ENCODE assay signal across 2 cellular contexts in genomic region chr11:20057055-20057943, GRCh38.
A peak's percentile ranks its signal among the peaks of the same experiment; 100 is the strongest.
TF ChIP-seq lines count a peak whose summit lies in the region.

No MANE protein-coding gene starts in this region.

TF ChIP-seq in liver, 16 proteins besides CTCF, POLR2A, EP300 and RAD21 (continued from another document):
- TF ChIP-seq REST (IDR thresholded peaks at IDR 0.05) (peak; percentile 40), NR2F2 (IDR thresholded peaks at IDR 0.05) (no peak), SP1 (IDR thresholded peaks at IDR 0.05) (no peak), JUND (IDR thresholded peaks at IDR 0.05) (no peak), YY1 (IDR thresholded peaks at IDR 0.05) (no peak), ZBTB33 (IDR thresholded peaks at IDR 0.05) (no peak), FOXA2 (IDR thresholded peaks at IDR 0.05) (no peak), GABPA (IDR thresholded peaks at IDR 0.05 in 1 of 2, conservative IDR thresholded peaks at IDR 0.05 in 1 of 2) (no peak)
- TF ChIP-seq, protein P1, sequence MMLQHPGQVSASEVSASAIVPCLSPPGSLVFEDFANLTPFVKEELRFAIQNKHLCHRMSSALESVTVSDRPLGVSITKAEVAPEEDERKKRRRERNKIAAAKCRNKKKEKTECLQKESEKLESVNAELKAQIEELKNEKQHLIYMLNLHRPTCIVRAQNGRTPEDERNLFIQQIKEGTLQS (IDR thresholded peaks at IDR 0.05), result no peak

TF ChIP-seq in HepG2, 621 proteins besides CTCF, POLR2A, EP300 and RAD21 (continued from another document):
- TF ChIP-seq MYPOP (CRISPR knock-in tag; IDR thresholded peaks at IDR 0.05) (no peak), ATF1 (CRISPR knock-in tag; IDR thresholded peaks at IDR 0.05) (no peak), JDP2 (CRISPR knock-in tag; IDR thresholded peaks at IDR 0.05; ENCODE audit: borderline replicate concordance) (no peak), HMGA1 (CRISPR knock-in tag; conservative IDR thresholded peaks at IDR 0.05) (no peak), AKAP8 (CRISPR knock-in tag; IDR thresholded peaks at IDR 0.05) (no peak), RERE (CRISPR knock-in tag; IDR thresholded peaks at IDR 0.05; ENCODE audit: low read depth) (no peak), E2F5 (CRISPR knock-in tag; conservative IDR thresholded peaks at IDR 0.05) (no peak)
- TF ChIP-seq, protein P2, sequence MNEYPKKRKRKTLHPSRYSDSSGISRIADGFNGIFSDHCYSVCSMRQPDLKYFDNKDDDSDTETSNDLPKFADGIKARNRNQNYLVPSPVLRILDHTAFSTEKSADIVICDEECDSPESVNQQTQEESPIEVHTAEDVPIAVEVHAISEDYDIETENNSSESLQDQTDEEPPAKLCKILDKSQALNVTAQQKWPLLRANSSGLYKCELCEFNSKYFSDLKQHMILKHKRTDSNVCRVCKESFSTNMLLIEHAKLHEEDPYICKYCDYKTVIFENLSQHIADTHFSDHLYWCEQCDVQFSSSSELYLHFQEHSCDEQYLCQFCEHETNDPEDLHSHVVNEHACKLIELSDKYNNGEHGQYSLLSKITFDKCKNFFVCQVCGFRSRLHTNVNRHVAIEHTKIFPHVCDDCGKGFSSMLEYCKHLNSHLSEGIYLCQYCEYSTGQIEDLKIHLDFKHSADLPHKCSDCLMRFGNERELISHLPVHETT (CRISPR knock-in tag; conservative IDR thresholded peaks at IDR 0.05), result no peak
